14 cellular contexts compared by ENCODE assay signal in genomic region chr11:59511675-59512074, GRCh38. TPM values are rescaled to one million over a fixed set of nuclear protein-coding genes. Genes with fewer than 3 reads are reported as not detected.
DNase-seq lines count a peak whose midpoint lies in the region; ATAC-seq and TF ChIP-seq lines count a peak whose summit lies in the region.
"Had no signal": no experiment of that assay in that cellular context is flagged by ENCODE, and none has a peak within 500 bp of the region (broad histone marks: within the 10 kb centered on the region; RNA-seq: fewer than 3 reads in every experiment).

No MANE protein-coding gene starts in this region.

- no peak overlapping the region for H3K4me3 Mint-ChIP-seq in T-helper 1 cell treated with Interleukin-12 subunit alpha and Interleukin-12 subunit beta and Interleukin-4 antibody, amounts not matched to agents 30 μg/mL and 1 μg/mL, for 36 hours
- H3K4me3 Mint-ChIP-seq in neural crest cell, result no peak overlapping the region

- CTCF ChIA-PET in HEK293 (lab: Yijun Ruan, JAX) (no interaction called here), GM10248 (lab: Yijun Ruan, JAX) (interaction anchor here (1.4 kb wide), 2 partner anchors 10 to 12 kb away, joined by 3 to 4 read pairs; no protein-coding TSS in a partner anchor)

- TF ChIP-seq CTCF in HEK293 (tag by site-specific recombination; IDR thresholded peaks at IDR 0.05), result no peak
- TF ChIP-seq CTCF in neural crest cell (conservative IDR thresholded peaks at IDR 0.05), result no peak
- no peak for TF ChIP-seq CTCF in GM10248 (IDR thresholded peaks at IDR 0.05; ENCODE audit: control extremely low read depth, extremely low read depth, low read depth, missing control alignments)

- no peak overlapping the region for H3K27ac ChIP-seq in HEK293 (ENCODE audit: extremely low read depth, low read depth, low read length)
- H3K27ac ChIP-seq: 22Rv1, GM23248 had no signal

- H3K36me3 ChIP-seq in HEK293 (ENCODE audit: control insufficient read depth in 2 of 2, insufficient read depth in 1 of 2, low read length in 2 of 2), result no peaks in the 10 kb centered on the region

- no peaks in the 10 kb centered on the region for H3K27me3 Mint-ChIP-seq in T-helper 1 cell treated with Interleukin-12 subunit alpha and Interleukin-12 subunit beta and Interleukin-4 antibody, amounts not matched to agents 30 μg/mL and 1 μg/mL, for 36 hours (ENCODE audit: low read depth)
- H3K27me3 Mint-ChIP-seq in neural crest cell (ENCODE audit: low read depth), result peaks cover 5% of the 10 kb centered on the region

- DNase-seq in T-helper 1 cell (no peak), dermis blood vessel endothelial cell (peak; percentile 4), neural crest cell (ENCODE audit: low read depth, low spot score) (no peak), GM10248 (ENCODE audit: extremely low spot score) (no peak)
- DNase-seq in stimulated activated CD8-positive, alpha-beta memory T cell treated with anti-CD3 and anti-CD28 coated beads, Interleukin-4, amount 100 ng/mL, for 48 hours, result no peak
- DNase-seq: DMS53, GM23248, H7 had no signal

- peaks cover 2% of the 10 kb centered on the region for H3K36me3 Mint-ChIP-seq in T-helper 1 cell treated with Interleukin-12 subunit alpha and Interleukin-12 subunit beta and Interleukin-4 antibody, amounts not matched to agents 30 μg/mL and 1 μg/mL, for 36 hours (ENCODE audit: low read depth)
- H3K36me3 Mint-ChIP-seq in neural crest cell (ENCODE audit: low read depth), result no peaks in the 10 kb centered on the region
- H3K36me3 Mint-ChIP-seq: CD4-positive, CD25-positive, alpha-beta regulatory T cell had no signal

- H3K9me3 ChIP-seq in HEK293 (ENCODE audit: control insufficient read depth, insufficient read depth, low read depth, low read length), result no peaks in the 10 kb centered on the region

- H3K9me3 Mint-ChIP-seq in T-helper 1 cell treated with Interleukin-12 subunit alpha and Interleukin-12 subunit beta and Interleukin-4 antibody, amounts not matched to agents 30 μg/mL and 1 μg/mL, for 36 hours, result no peaks in the 10 kb centered on the region
- no peaks in the 10 kb centered on the region for H3K9me3 Mint-ChIP-seq in neural crest cell

- H3K27ac Mint-ChIP-seq in T-helper 1 cell treated with Interleukin-12 subunit alpha and Interleukin-12 subunit beta and Interleukin-4 antibody, amounts not matched to agents 30 μg/mL and 1 μg/mL, for 36 hours, result peak overlapping the region; percentile 14
- H3K27ac Mint-ChIP-seq in neural crest cell (ENCODE audit: unreplicated experiment), result peak overlapping the region; percentile 22
- H3K27ac Mint-ChIP-seq: CD4-positive, CD25-positive, alpha-beta regulatory T cell had no signal

- ATAC-seq in HG03159 (IDR thresholded peaks at IDR 0.05; ENCODE audit: unreplicated experiment), result no peak

- peaks cover 20% of the 10 kb centered on the region for H3K4me1 Mint-ChIP-seq in T-helper 1 cell treated with Interleukin-12 subunit alpha and Interleukin-12 subunit beta and Interleukin-4 antibody, amounts not matched to agents 30 μg/mL and 1 μg/mL, for 36 hours (ENCODE audit: low read depth)
- no peaks in the 10 kb centered on the region for H3K4me1 Mint-ChIP-seq in neural crest cell

- H3K4me3 ChIP-seq in HEK293 (ENCODE audit: low read depth, low read length), result no peak overlapping the region
- H3K4me3 ChIP-seq: GM23248 had no signal

- POLR2A ChIA-PET in HEK293 (lab: Yijun Ruan, JAX), result no interaction called here
- POLR2A ChIA-PET in GM10248 (lab: Yijun Ruan, JAX), result no interaction called here

- H3K4me1 ChIP-seq in HEK293 (ENCODE audit: control insufficient read depth, insufficient read depth, low read length), result no peaks in the 10 kb centered on the region

TF ChIP-seq in HEK293, 187 proteins besides CTCF, POLR2A, EP300 and RAD21:
- TF ChIP-seq HOXD13 (CRISPR knock-in tag; IDR thresholded peaks at IDR 0.05; ENCODE audit: borderline replicate concordance) (no peak), ZFP37 (tag by site-specific recombination; IDR thresholded peaks at IDR 0.05) (no peak), ZNF645 (tag by site-specific recombination; IDR thresholded peaks at IDR 0.05) (no peak)
- TF ChIP-seq, protein P1, sequence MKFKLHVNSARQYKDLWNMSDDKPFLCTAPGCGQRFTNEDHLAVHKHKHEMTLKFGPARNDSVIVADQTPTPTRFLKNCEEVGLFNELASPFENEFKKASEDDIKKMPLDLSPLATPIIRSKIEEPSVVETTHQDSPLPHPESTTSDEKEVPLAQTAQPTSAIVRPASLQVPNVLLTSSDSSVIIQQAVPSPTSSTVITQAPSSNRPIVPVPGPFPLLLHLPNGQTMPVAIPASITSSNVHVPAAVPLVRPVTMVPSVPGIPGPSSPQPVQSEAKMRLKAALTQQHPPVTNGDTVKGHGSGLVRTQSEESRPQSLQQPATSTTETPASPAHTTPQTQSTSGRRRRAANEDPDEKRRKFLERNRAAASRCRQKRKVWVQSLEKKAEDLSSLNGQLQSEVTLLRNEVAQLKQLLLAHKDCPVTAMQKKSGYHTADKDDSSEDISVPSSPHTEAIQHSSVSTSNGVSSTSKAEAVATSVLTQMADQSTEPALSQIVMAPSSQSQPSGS (tag by site-specific recombination; IDR thresholded peaks at IDR 0.05; ENCODE audit: low read depth), result 0 out of 2 replicates have a peak, but pooled peaks have one; percentile 38

RNA-seq across cellular contexts. Expression of gene OR4D9, which starts 0.3 kb away (rescaled TPM):
- total RNA-seq in dermis blood vessel endothelial cell (under 0.01 TPM in 1 of 2 replicates, not detected in the other), neural crest cell (not detected in 2 replicates)
- total RNA-seq: A673; CD4-positive, CD25-positive, alpha-beta regulatory T cell; GM23248; H7 had no signal

RNA-seq across cellular contexts. Expression of gene OR4D11, which starts 8.3 kb away (rescaled TPM):
- total RNA-seq in dermis blood vessel endothelial cell (not detected in 2 replicates), neural crest cell (not detected in 2 replicates)
- total RNA-seq: A673; CD4-positive, CD25-positive, alpha-beta regulatory T cell; GM23248; H7 had no signal

RNA-seq across cellular contexts. Expression of gene OR4D10, which starts 38.6 kb away (rescaled TPM):
- total RNA-seq in dermis blood vessel endothelial cell (not detected in 2 replicates), neural crest cell (not detected in 2 replicates)
- total RNA-seq: A673; CD4-positive, CD25-positive, alpha-beta regulatory T cell; GM23248; H7 had no signal

RNA-seq across cellular contexts. Expression of gene OR4D6, which starts 54.9 kb away (rescaled TPM):
- total RNA-seq in dermis blood vessel endothelial cell (not detected in 2 replicates), neural crest cell (not detected in 2 replicates)
- total RNA-seq: A673; CD4-positive, CD25-positive, alpha-beta regulatory T cell; GM23248; H7 had no signal
